3 cellular contexts compared by ENCODE assay signal in genomic region chr2:240680185-240680584, GRCh38. TPM values are rescaled to one million over a fixed set of nuclear protein-coding genes. Genes with fewer than 3 reads are reported as not detected.
"Had no signal": no experiment of that assay in that cellular context is flagged by ENCODE, and none has a peak within 500 bp of the region (broad histone marks: within the 10 kb centered on the region; RNA-seq: fewer than 3 reads in every experiment).

No MANE protein-coding gene starts in this region.

RNA-seq across cellular contexts. Expression of gene AQP12B, which starts 2.5 kb away (rescaled TPM):
- total RNA-seq: LHCN-M2, M059J, MCF 10A had no signal

RNA-seq across cellular contexts. Expression of gene AQP12A, which starts 11.5 kb away (rescaled TPM):
- total RNA-seq: LHCN-M2, M059J, MCF 10A had no signal
